In the genomic region with DNA sequence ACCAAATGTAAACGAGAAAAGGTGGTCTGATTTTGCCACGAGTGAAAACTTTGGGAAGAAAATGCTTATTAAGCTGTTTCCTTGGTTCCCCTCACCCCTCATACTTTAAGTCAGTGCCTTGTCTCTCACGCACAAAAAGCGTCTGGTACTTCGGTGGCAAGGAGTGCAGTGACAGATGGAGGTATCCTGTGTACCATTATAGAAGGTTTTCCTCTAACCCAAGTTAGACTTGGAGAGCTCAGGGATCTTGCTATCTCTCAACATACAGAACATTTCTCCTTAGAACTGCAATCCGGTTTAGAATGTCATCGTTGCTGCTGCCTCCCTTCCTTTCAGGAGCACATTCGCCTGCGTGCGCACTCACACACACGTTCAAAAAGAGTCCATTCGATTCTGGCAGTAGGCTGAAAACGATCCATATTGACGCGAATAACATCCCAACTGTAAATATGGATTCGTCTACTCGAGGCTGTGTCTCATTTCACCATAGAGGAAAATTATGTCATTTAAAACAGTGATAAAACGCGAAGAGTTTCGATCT, we compare ENCODE assay signal across 8 cellular contexts. TPM values are rescaled to one million over a fixed set of nuclear protein-coding genes. Genes with fewer than 3 reads are reported as not detected.
A peak's percentile ranks its signal among the peaks of the same experiment; 100 is the strongest.
DNase-seq lines count a peak whose midpoint lies in the region; ATAC-seq and TF ChIP-seq lines count a peak whose summit lies in the region.

No MANE protein-coding gene starts in this region.

- TF ChIP-seq RAD21 in HCT116 (IDR thresholded peaks at IDR 0.05; ENCODE audit: low read depth), result no peak

- H3K23ac ChIP-seq in mesenchymal stem cell (ENCODE audit: low read length in 2 of 2), result no peak overlapping the region

- H2BK15ac ChIP-seq in mesenchymal stem cell (ENCODE audit: low read depth, poor library complexity, severe bottlenecking), result no peak overlapping the region

- H3K36me3 Mint-ChIP-seq in activated T-helper 17 cell treated with anti-CD3 and anti-CD28 coated beads, Interleukin-2, amount 50 U/mL, for 72 hours (ENCODE audit: low read depth), result peaks cover 9% of the 10 kb centered on the region

- H3K4me3 ChIP-seq in HCT116 (replicated peaks in 1 of 2; ENCODE audit: low read depth in 1 of 2, low read length in 2 of 2) (peak overlapping the region in 1 of 2 experiments; percentile 98; a peak in 2 of 4 replicates), OCI-LY1 (ENCODE audit: low read depth, low read length, poor library complexity, severe bottlenecking) (no peak overlapping the region), duodenal mucosa (ENCODE audit: low read depth in 1 of 2, low read length in 2 of 2) (peak overlapping the region; percentile 95 to 97), mesenchymal stem cell (ENCODE audit: insufficient read depth in 1 of 2, low read depth in 1 of 2, low read length in 2 of 2) (peak overlapping the region in 1 of 2 experiments; percentile 94)

- H2AK5ac ChIP-seq in mesenchymal stem cell (ENCODE audit: low read length, severe bottlenecking), result no peak overlapping the region

- no peak overlapping the region for H4K8ac ChIP-seq in mesenchymal stem cell (ENCODE audit: low read length)

- peaks cover 12% of the 10 kb centered on the region for H3K4me1 Mint-ChIP-seq in activated T-helper 17 cell treated with anti-CD3 and anti-CD28 coated beads, Interleukin-2, amount 50 U/mL, for 72 hours

- H3K27ac ChIP-seq in HCT116 (ENCODE audit: low read depth, low read length), result no peak overlapping the region
- no peak overlapping the region for H3K27ac ChIP-seq in OCI-LY1 (ENCODE audit: low read depth, low read length, poor library complexity, severe bottlenecking)
- H3K27ac ChIP-seq in duodenal mucosa (ENCODE audit: low read depth, low read length), result peak overlapping the region; percentile 70
- H3K27ac ChIP-seq in mesenchymal stem cell (ENCODE audit: low read length, poor library complexity, severe bottlenecking), result peak overlapping the region; percentile 60

- H3K4ac ChIP-seq in mesenchymal stem cell (ENCODE audit: low read depth in 1 of 2, low read length in 2 of 2), result no peak overlapping the region

- H3K36me3 ChIP-seq in HCT116 (ENCODE audit: control insufficient read depth in 1 of 2, insufficient read depth in 2 of 2, low read length in 2 of 2) (peaks cover 0 to 6% of the 10 kb centered on the region in 2 experiments; a peak in 3 of 4 replicates), OCI-LY1 (ENCODE audit: insufficient read depth, low read length) (no peaks in the 10 kb centered on the region), duodenal mucosa (ENCODE audit: control insufficient read depth in 1 of 2, insufficient read depth in 2 of 2, low read length in 2 of 2) (peaks cover 0 to 2% of the 10 kb centered on the region in 2 donors), mesenchymal stem cell (ENCODE audit: control insufficient read depth in 1 of 2, insufficient read depth in 2 of 2, low read depth in 1 of 2, low read length in 2 of 2) (peaks cover 4 to 14% of the 10 kb centered on the region in 2 experiments)

- no peak for TF ChIP-seq CTCF in HCT116 (IDR thresholded peaks at IDR 0.05 in 2 of 3, conservative IDR thresholded peaks at IDR 0.05 in 1 of 3; ENCODE audit: borderline replicate concordance in 1 of 3, insufficient read depth in 1 of 3, low read depth in 2 of 3, low read length in 2 of 3)
- no peak for TF ChIP-seq CTCF in OCI-LY1 (IDR thresholded peaks at IDR 0.05; ENCODE audit: low read length)

- no peaks in the 10 kb centered on the region for H3K27me3 ChIP-seq in HCT116 (ENCODE audit: insufficient read depth, low read length)
- H3K27me3 ChIP-seq in OCI-LY1 (ENCODE audit: insufficient read depth, low read length), result no peaks in the 10 kb centered on the region; the same call in 1 of the 2 replicates
- H3K27me3 ChIP-seq in duodenal mucosa (ENCODE audit: control insufficient read depth in 1 of 2, insufficient read depth in 2 of 2, low read length in 2 of 2), result peaks cover 0 to 5% of the 10 kb centered on the region in 2 donors
- no peaks in the 10 kb centered on the region for H3K27me3 ChIP-seq in mesenchymal stem cell (ENCODE audit: control insufficient read depth in 1 of 2, insufficient read depth in 1 of 2, low read length in 2 of 2)

- peak; percentile 70 for DNase-seq in Ammon's horn (ENCODE audit: low spot score)
- no peak for DNase-seq in HCT116 (ENCODE audit: low read depth, low spot score)
- DNase-seq in mesenchymal stem cell, result peak; percentile 77

- no peaks in the 10 kb centered on the region for H3K9me2 ChIP-seq in HCT116 (ENCODE audit: insufficient read depth)
- no peaks in the 10 kb centered on the region for H3K9me2 ChIP-seq in OCI-LY1 (ENCODE audit: low read depth, low read length)

- RAD21 ChIA-PET in HCT116 (lab: Charles Lee; ENCODE audit: low non-redundant PET in 1 of 2, low total read pairs in 2 of 2, uncharacterized antibody in 2 of 2, unreplicated experiment in 2 of 2), result no interaction called here

- no peak for TF ChIP-seq POLR2A in HCT116 (IDR thresholded peaks at IDR 0.05; ENCODE audit: borderline replicate concordance, extremely low read depth, insufficient read depth, insufficient read length)

- no peak overlapping the region for H3K27ac Mint-ChIP-seq in activated T-helper 17 cell treated with anti-CD3 and anti-CD28 coated beads, Interleukin-2, amount 50 U/mL, for 72 hours

- H3K79me2 ChIP-seq in HCT116 (ENCODE audit: insufficient read depth, low read length) (peaks cover 29% of the 10 kb centered on the region), OCI-LY1 (ENCODE audit: insufficient read depth, low read length) (no peaks in the 10 kb centered on the region)

- H3K27me3 Mint-ChIP-seq in activated T-helper 17 cell treated with anti-CD3 and anti-CD28 coated beads, Interleukin-2, amount 50 U/mL, for 72 hours, result peaks cover 38% of the 10 kb centered on the region

- under 1% methylated on average over 19 of the region's 20 CpGs for WGBS in mesenchymal stem cell

- H3K9me3 Mint-ChIP-seq in activated T-helper 17 cell treated with anti-CD3 and anti-CD28 coated beads, Interleukin-2, amount 50 U/mL, for 72 hours, result no peaks in the 10 kb centered on the region

- intact Hi-C loops in HCT116 (cut with micrococcal nuclease), result loop anchor here (5.0 kb wide), 3 partner anchors 224 to 504 kb away; no protein-coding TSS in a partner anchor

- POLR2A ChIA-PET in HCT116 (lab: Charles Lee), result no interaction called here

- peak overlapping the region; percentile 99; the same call in 1 of the 2 replicates for H3K9ac ChIP-seq in HCT116 (ENCODE audit: low read length)
- H3K9ac ChIP-seq in OCI-LY1 (ENCODE audit: low read length), result no peak overlapping the region
- peak overlapping the region; percentile 51 to 98 for H3K9ac ChIP-seq in duodenal mucosa (ENCODE audit: low read depth in 1 of 2, low read length in 2 of 2)
- peak overlapping the region; percentile 100 for H3K9ac ChIP-seq in mesenchymal stem cell (ENCODE audit: low read length)

- BruUV-seq in HCT116 (replicated peaks; lab: Mats Ljungman, UMichigan), result no TSS peak

- H3K79me1 ChIP-seq in mesenchymal stem cell (replicated peaks; ENCODE audit: low read length, poor library complexity, severe bottlenecking), result no peaks in the 10 kb centered on the region

- H4K91ac ChIP-seq in mesenchymal stem cell (ENCODE audit: low read length), result no peak overlapping the region

- CTCF ChIA-PET in HCT116 (lab: Charles Lee), result no interaction called here

- no peak overlapping the region for H2BK120ac ChIP-seq in mesenchymal stem cell (ENCODE audit: low read depth, low read length)

- no peaks in the 10 kb centered on the region for H3K9me3 ChIP-seq in HCT116 (ENCODE audit: control insufficient read depth in 1 of 2, insufficient read depth in 1 of 2, low read depth in 1 of 2, low read length in 2 of 2)
- H3K9me3 ChIP-seq in OCI-LY1 (ENCODE audit: low read length), result 0 out of 2 replicates have a peak, but pooled peaks cover 3% of the 10 kb centered on the region
- no peaks in the 10 kb centered on the region for H3K9me3 ChIP-seq in duodenal mucosa (ENCODE audit: control insufficient read depth in 1 of 2, low read length in 2 of 2)
- no peaks in the 10 kb centered on the region for H3K9me3 ChIP-seq in mesenchymal stem cell (ENCODE audit: control insufficient read depth, low read length)

- no peak overlapping the region for H3K14ac ChIP-seq in mesenchymal stem cell (ENCODE audit: low read length in 2 of 2)

- ATAC-seq in HCT116 (no peak), HG03135 (IDR thresholded peaks at IDR 0.05; ENCODE audit: unreplicated experiment) (no peak), GM21786 (IDR thresholded peaks at IDR 0.05; ENCODE audit: unreplicated experiment) (no peak)
- ATAC-seq in activated T-helper 17 cell treated with anti-CD3 and anti-CD28 coated beads, Interleukin-2, amount 50 U/mL, for 72 hours (replicated peaks), result no peak

- H3K4me1 ChIP-seq in HCT116 (ENCODE audit: control insufficient read depth in 1 of 2, insufficient read depth in 2 of 2, low read length in 2 of 2) (peaks cover 11 to 28% of the 10 kb centered on the region in 2 experiments; a peak in 3 of 4 replicates), OCI-LY1 (ENCODE audit: insufficient read depth, low read length, severe bottlenecking) (peaks cover 32% of the 10 kb centered on the region), duodenal mucosa (ENCODE audit: control insufficient read depth in 1 of 2, insufficient read depth in 2 of 2, low read length in 2 of 2) (peaks cover 3 to 13% of the 10 kb centered on the region in 2 donors), mesenchymal stem cell (ENCODE audit: control insufficient read depth, insufficient read depth, low read depth, low read length) (peaks cover 7% of the 10 kb centered on the region)

- 0 out of 2 replicates have a peak, but pooled peaks cover 3% of the 10 kb centered on the region for H3F3A ChIP-seq in OCI-LY1 (ENCODE audit: insufficient read depth, low read length)

- peak overlapping the region; percentile 99 for H3K4me2 ChIP-seq in HCT116 (ENCODE audit: low read length)
- H3K4me2 ChIP-seq in OCI-LY1 (ENCODE audit: low read length), result peak overlapping the region; percentile 85; the same call in 1 of the 2 replicates
- H3K4me2 ChIP-seq in mesenchymal stem cell (ENCODE audit: low read length, poor library complexity, severe bottlenecking), result peak overlapping the region; percentile 90

- peak overlapping the region; percentile 61 to 90 for H3K18ac ChIP-seq in mesenchymal stem cell (ENCODE audit: low read depth in 1 of 2, low read length in 2 of 2)

- no peak overlapping the region for H3K4me3 Mint-ChIP-seq in activated T-helper 17 cell treated with anti-CD3 and anti-CD28 coated beads, Interleukin-2, amount 50 U/mL, for 72 hours

- peak overlapping the region; percentile 28 to 47 for H2BK12ac ChIP-seq in mesenchymal stem cell (ENCODE audit: low read length in 2 of 2)

- H4K20me1 ChIP-seq in HCT116 (ENCODE audit: insufficient read depth) (no peaks in the 10 kb centered on the region), OCI-LY1 (ENCODE audit: insufficient read depth, low read length) (no peaks in the 10 kb centered on the region)

- H2BK5ac ChIP-seq in mesenchymal stem cell (ENCODE audit: low read depth, low read length, poor library complexity, severe bottlenecking), result no peak overlapping the region

- H2AFZ ChIP-seq in HCT116 (ENCODE audit: low read depth, low read length, poor library complexity, severe bottlenecking) (peak overlapping the region; percentile 65), OCI-LY1 (ENCODE audit: low read length) (no peak overlapping the region), mesenchymal stem cell (ENCODE audit: low read depth, low read length) (no peak overlapping the region)

RNA-seq across cellular contexts. Expression of a gene that starts 1.1 kb away (rescaled TPM):
- 25.7 TPM for total RNA-seq in HCT116 (2021; ENCODE audit: unreplicated experiment)
- polyA plus RNA-seq in HCT116 (2012), result 3.5 and 5.7 TPM in 2 replicates
- 133 TPM for polyA plus RNA-seq in mesenchymal stem cell (2013, experiment 1 of 2)
- polyA plus RNA-seq in mesenchymal stem cell (2013, experiment 2 of 2), result 131 TPM
- under 1 TPM; 0.17 to 0.40 TPM for total RNA-seq in activated T-helper 17 cell treated with anti-CD3 and anti-CD28 coated beads, Interleukin-2, amount 50 U/mL, for 72 hours

Comparison
In these comparisons a context has a peak if more than half of its experiments do, and no peak if none do; other contexts are left out.
1. H3K27ac ChIP-seq: peak in duodenal mucosa (single experiment) and mesenchymal stem cell (single experiment); none in HCT116 (single experiment) and OCI-LY1 (single experiment).
2. RNA of a gene that starts 1.1 kb away (total RNA-seq): 25.7 TPM in HCT116 (single experiment); 0.17 to 0.40 TPM in activated T-helper 17 cell treated with anti-CD3 and anti-CD28 coated beads, Interleukin-2, amount 50 U/mL, for 72 hours; every median in the first group is over 10 times any median in the second.
3. Peak in every context shown above with its lines, with median percentiles within 50 percentile points of each other: H3K4me2 ChIP-seq.